11 cellular contexts compared by ENCODE assay signal in the genomic region with DNA sequence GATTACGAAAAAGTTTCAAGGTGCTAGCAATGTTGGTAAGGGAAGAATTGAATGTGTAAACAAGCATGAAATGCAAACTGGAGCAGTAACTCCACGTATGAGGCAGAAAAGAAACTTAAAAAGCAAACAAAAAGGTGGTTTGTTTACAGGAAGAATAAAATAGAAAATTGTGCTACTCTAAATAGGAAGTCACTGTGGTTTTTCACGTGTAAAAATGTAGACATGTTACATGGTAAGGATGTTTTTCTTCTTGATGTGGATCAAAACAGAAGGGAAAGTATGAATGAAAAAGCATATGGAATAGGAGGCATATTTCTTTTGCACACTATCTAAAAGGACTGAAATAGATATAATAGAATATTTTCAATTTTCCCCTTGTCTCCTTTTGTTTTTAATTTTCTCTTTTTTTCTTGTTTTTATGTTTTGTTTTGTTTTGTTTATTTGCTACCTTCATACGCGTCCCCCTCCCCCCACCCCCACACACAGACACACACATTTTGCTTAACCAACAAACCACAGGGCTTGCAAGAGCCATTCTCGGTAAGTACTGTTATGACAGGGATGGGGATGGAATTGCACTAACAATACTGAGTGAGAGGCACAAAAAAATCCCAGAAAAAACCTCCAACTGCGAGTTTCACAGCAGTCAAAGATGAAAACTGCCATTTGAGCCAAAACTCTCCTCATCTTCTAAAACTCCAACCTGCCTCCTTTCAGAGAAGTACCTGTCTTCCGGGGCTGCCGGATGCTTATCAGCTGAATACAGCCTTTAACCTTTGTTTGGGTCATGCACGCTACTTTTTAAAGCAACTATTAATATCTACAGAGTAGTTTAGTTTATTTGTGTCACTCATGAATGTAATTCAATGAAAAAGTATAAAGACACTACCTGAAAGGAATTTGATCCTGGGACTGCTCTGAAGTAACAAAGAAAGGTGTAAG.
DNase-seq lines count a peak whose midpoint lies in the region; ATAC-seq, FAIRE-seq and TF ChIP-seq lines count a peak whose summit lies in the region.
"Had no signal": no experiment of that assay in that cellular context is flagged by ENCODE, and none has a peak within 500 bp of the region (broad histone marks: within the 10 kb centered on the region; RNA-seq: fewer than 3 reads in every experiment).

No MANE protein-coding gene starts in this region.

- no peak overlapping the region for H3K27ac ChIP-seq in kidney (ENCODE audit: low read depth in 2 of 2, low read length in 2 of 2)
- H3K27ac ChIP-seq: SJSA1 had no signal

- H3K36me3 ChIP-seq in kidney (ENCODE audit: control insufficient read depth in 1 of 2, insufficient read depth in 2 of 2, low read length in 2 of 2), result no peaks in the 10 kb centered on the region
- H3K36me3 ChIP-seq: SJSA1 had no signal

- peak overlapping the region; percentile 8 to 23 for H3K4me3 Mint-ChIP-seq in effector memory CD8-positive, alpha-beta T cell
- no peak overlapping the region for H3K4me3 Mint-ChIP-seq in activated naive CD4-positive, alpha-beta T cell treated with anti-CD3 and anti-CD28 coated beads, Interleukin-2, amount 10 ng/mL, durations not matched to agents 7 days and 5 days

- CTCF ChIA-PET in activated naive CD4-positive, alpha-beta T cell treated with anti-CD3 and anti-CD28 coated beads, Interleukin-2, amount 10 ng/mL, durations not matched to agents 7 days and 5 days (lab: Charles Lee), result no interaction called here

- H3K9me3 ChIP-seq in kidney (ENCODE audit: control insufficient read depth in 1 of 2, low read length in 2 of 2), result no peaks in the 10 kb centered on the region
- H3K9me3 ChIP-seq: mucosa of descending colon, SJSA1 had no signal

- DNase-seq in effector memory CD8-positive, alpha-beta T cell, result no peak
- DNase-seq in kidney, result no peak
- DNase-seq in NCI-H1694 treated with DMSO at 0.1 percent for 48 hours (lab: John Stamatoyannopoulos, UW), result no peak
- DNase-seq in activated naive CD4-positive, alpha-beta T cell treated with anti-CD3 and anti-CD28 coated beads, Interleukin-2, amount 10 ng/mL, durations not matched to agents 7 days and 5 days, result no peak
- no peak for DNase-seq in OCI-M2 (lab: John Stamatoyannopoulos, UW; ENCODE audit: unreplicated experiment)
- DNase-seq: mucosa of descending colon, NCI-H187 treated with DMSO at 0.1 percent for 48 hours had no signal

- H3K4me3 ChIP-seq in kidney (ENCODE audit: low read length in 2 of 2), result no peak overlapping the region
- H3K4me3 ChIP-seq: mucosa of descending colon, SJSA1 had no signal

- H3K4me1 ChIP-seq in kidney (ENCODE audit: control insufficient read depth in 1 of 2, insufficient read depth in 1 of 2, low read depth in 1 of 2, low read length in 2 of 2), result no peaks in the 10 kb centered on the region

- H3K27me3 Mint-ChIP-seq in effector memory CD8-positive, alpha-beta T cell, result peaks cover 9 to 10% of the 10 kb centered on the region in 2 donors
- H3K27me3 Mint-ChIP-seq in activated naive CD4-positive, alpha-beta T cell treated with anti-CD3 and anti-CD28 coated beads, Interleukin-2, amount 10 ng/mL, durations not matched to agents 7 days and 5 days, result no peaks in the 10 kb centered on the region

- peaks cover 3% of the 10 kb centered on the region for H3K36me3 Mint-ChIP-seq in effector memory CD8-positive, alpha-beta T cell (ENCODE audit: insufficient read depth)
- no peaks in the 10 kb centered on the region for H3K36me3 Mint-ChIP-seq in activated naive CD4-positive, alpha-beta T cell treated with anti-CD3 and anti-CD28 coated beads, Interleukin-2, amount 10 ng/mL, durations not matched to agents 7 days and 5 days

- no peak for FAIRE-seq in kidney (lab: Jason Lieb, UNC)

- ATAC-seq in GM18520 (IDR thresholded peaks at IDR 0.05; ENCODE audit: unreplicated experiment) (peak; percentile 70), GM21447 (IDR thresholded peaks at IDR 0.05; ENCODE audit: unreplicated experiment) (peak; percentile 72), HG03280 (IDR thresholded peaks at IDR 0.05; ENCODE audit: unreplicated experiment) (peak; percentile 80)
- ATAC-seq in effector memory CD8-positive, alpha-beta T cell (replicated peaks), result peak; percentile 65
- ATAC-seq: mucosa of descending colon had no signal

- intact Hi-C loops in kidney (cut with DNase I), result no loop called here

- H3K9ac ChIP-seq in kidney (ENCODE audit: low read length in 2 of 2), result no peak overlapping the region

- H3K9me3 Mint-ChIP-seq in effector memory CD8-positive, alpha-beta T cell, result no peaks in the 10 kb centered on the region
- no peaks in the 10 kb centered on the region for H3K9me3 Mint-ChIP-seq in activated naive CD4-positive, alpha-beta T cell treated with anti-CD3 and anti-CD28 coated beads, Interleukin-2, amount 10 ng/mL, durations not matched to agents 7 days and 5 days

- no peak for TF ChIP-seq CTCF in kidney (IDR thresholded peaks at IDR 0.05; ENCODE audit: borderline replicate concordance, extremely low read depth, insufficient read depth)

- H3K4me1 Mint-ChIP-seq in effector memory CD8-positive, alpha-beta T cell (ENCODE audit: low read depth in 2 of 2), result peaks cover 9 to 11% of the 10 kb centered on the region in 2 donors
- peaks cover 10% of the 10 kb centered on the region for H3K4me1 Mint-ChIP-seq in activated naive CD4-positive, alpha-beta T cell treated with anti-CD3 and anti-CD28 coated beads, Interleukin-2, amount 10 ng/mL, durations not matched to agents 7 days and 5 days

- H3K27ac Mint-ChIP-seq in effector memory CD8-positive, alpha-beta T cell, result peak overlapping the region; percentile 39 to 89
- no peak overlapping the region for H3K27ac Mint-ChIP-seq in activated naive CD4-positive, alpha-beta T cell treated with anti-CD3 and anti-CD28 coated beads, Interleukin-2, amount 10 ng/mL, durations not matched to agents 7 days and 5 days
